10 cellular contexts compared by ENCODE assay signal in the genomic region with DNA sequence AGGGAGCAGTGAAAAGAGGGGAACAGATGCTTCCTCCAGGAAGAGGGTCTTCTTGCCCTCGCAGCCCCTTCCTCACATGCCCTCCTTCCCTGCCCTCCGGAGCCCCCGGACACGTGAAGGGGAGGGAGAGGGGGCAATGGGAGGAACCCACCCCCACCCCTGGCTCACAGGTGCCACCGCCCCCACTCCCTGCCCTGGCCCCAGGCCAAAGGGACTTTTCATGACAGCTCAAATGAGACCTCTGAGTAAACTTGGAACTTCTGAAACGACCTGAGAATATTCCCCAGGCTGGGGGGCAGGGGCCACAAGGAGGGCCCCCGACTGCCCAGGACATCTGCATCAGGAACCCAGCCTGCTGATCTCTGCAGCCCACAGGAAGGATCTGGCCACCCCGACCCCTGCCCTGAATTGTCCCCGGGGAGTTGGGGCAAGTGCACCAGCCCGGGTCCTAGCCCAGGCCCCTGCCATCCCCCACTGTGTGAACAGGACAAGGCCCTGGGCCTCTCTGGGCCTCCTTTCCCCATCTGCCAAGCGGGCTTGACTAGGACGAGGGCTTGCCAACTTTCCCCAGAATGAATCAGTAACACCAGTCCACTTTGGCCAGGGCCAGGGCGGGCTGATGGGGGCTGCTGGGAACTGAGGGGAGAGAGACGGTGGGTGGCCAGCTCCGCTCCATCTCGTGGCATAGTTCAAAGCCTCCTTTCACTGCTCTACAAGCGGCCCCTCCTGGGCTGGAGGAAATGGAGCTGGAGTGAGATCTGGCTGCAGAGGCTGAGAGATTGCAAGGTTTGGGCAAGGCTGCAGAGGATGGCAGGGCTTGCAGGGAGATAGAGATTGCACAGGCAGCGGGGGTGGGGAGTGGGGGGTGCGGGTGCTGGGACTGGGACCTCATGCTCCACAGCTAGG. TPM values are rescaled to one million over a fixed set of nuclear protein-coding genes. Genes with fewer than 3 reads are reported as not detected.
A peak's percentile ranks its signal among the peaks of the same experiment; 100 is the strongest.
DNase-seq lines count a peak whose midpoint lies in the region; ATAC-seq, FAIRE-seq and TF ChIP-seq lines count a peak whose summit lies in the region.
"Had no signal": no experiment of that assay in that cellular context is flagged by ENCODE, and none has a peak within 500 bp of the region (broad histone marks: within the 10 kb centered on the region; RNA-seq: fewer than 3 reads in every experiment).

No MANE protein-coding gene starts in this region.

- no peaks in the 10 kb centered on the region for H3K27me3 ChIP-seq in adipocyte (replicated peaks; ENCODE audit: control insufficient read depth, insufficient read depth, low read length)

- ATAC-seq in GM18498 (IDR thresholded peaks at IDR 0.05; ENCODE audit: unreplicated experiment) (no peak), GM19324 (IDR thresholded peaks at IDR 0.05; ENCODE audit: low FRiP score, unreplicated experiment) (no peak)

- no peaks in the 10 kb centered on the region for H3K9me3 ChIP-seq in adipocyte (ENCODE audit: control insufficient read depth, low read length)

- peak; percentile 47 for TF ChIP-seq POLR2A in GM12891 (IDR thresholded peaks at IDR 0.05; ENCODE audit: low read depth, low read length)

- DNase-seq in GM12891 (ENCODE audit: insufficient read length, low spot score) (no peak), adipocyte (ENCODE audit: low read depth) (no peak), KG1 (lab: John Stamatoyannopoulos, UW) (no peak), DMS79 treated with DMSO at 0.1 percent for 48 hours (lab: John Stamatoyannopoulos, UW) (no peak)
- DNase-seq in activated CD4-positive, CD25-positive, alpha-beta regulatory T cell treated with anti-CD3 and anti-CD28 coated beads, Interleukin-2, amount 50 U/mL, for 16 hours (ENCODE audit: low read depth, low spot score), result peak; percentile 55
- DNase-seq in stimulated activated CD4-positive, alpha-beta T cell treated with anti-CD3 and anti-CD28 coated beads, Interleukin-4, amount 100 ng/mL, for 1 hour, result peak; percentile 86
- DNase-seq: kidney glomerular epithelial cell had no signal

- H3K36me3 ChIP-seq in adipocyte (ENCODE audit: control insufficient read depth, insufficient read depth, low read length, severe bottlenecking), result no peaks in the 10 kb centered on the region

- peak overlapping the region; percentile 17 for H3K9ac ChIP-seq in adipocyte (ENCODE audit: low read length)
- H3K9ac ChIP-seq: KMS-11 had no signal

- H3K4me1 ChIP-seq in adipocyte (ENCODE audit: control insufficient read depth, insufficient read depth, low read length), result peaks cover 42% of the 10 kb centered on the region

- peak; percentile 79 for FAIRE-seq in GM12891 (lab: Jason Lieb, UNC)

- H3K4me3 ChIP-seq in adipocyte (ENCODE audit: low read length), result no peak overlapping the region

TF ChIP-seq in GM12891, 5 proteins besides CTCF, POLR2A, EP300 and RAD21:
- TF ChIP-seq SPI1 (IDR thresholded peaks at IDR 0.05; ENCODE audit: low read depth, low read length), result no peak
- TF ChIP-seq TAF1 (IDR thresholded peaks at IDR 0.05; ENCODE audit: low read depth, low read length), result no peak; the same call in 1 of the 2 replicates
- TF ChIP-seq POU2F2 (IDR thresholded peaks at IDR 0.05; ENCODE audit: low read depth, low read length), result peak; percentile 56; the same call in 1 of the 2 replicates
- peak; percentile 72 for TF ChIP-seq POLR2AphosphoS5 (IDR thresholded peaks at IDR 0.05; ENCODE audit: low read depth, low read length)
- TF ChIP-seq PAX5 (IDR thresholded peaks at IDR 0.05; ENCODE audit: insufficient read depth, low read length, severe bottlenecking), result no peak

RNA-seq across cellular contexts. Expression of a gene that starts 3.8 kb away (rescaled TPM):
- 39.6 TPM for polyA plus RNA-seq in GM12891 (2012; ENCODE audit: low read depth, missing spikeins)

Comparison
In these comparisons a context has a peak if more than half of its experiments do, and no peak if none do; other contexts are left out.
1. DNase-seq: peak in activated CD4-positive, CD25-positive, alpha-beta regulatory T cell treated with anti-CD3 and anti-CD28 coated beads, Interleukin-2, amount 50 U/mL, for 16 hours (single experiment) and stimulated activated CD4-positive, alpha-beta T cell treated with anti-CD3 and anti-CD28 coated beads, Interleukin-4, amount 100 ng/mL, for 1 hour (single experiment); none in GM12891 (single experiment), adipocyte (single experiment), KG1 (single experiment) and DMS79 treated with DMSO at 0.1 percent for 48 hours (single experiment).